ENCODE assay signal across 9 cellular contexts in genomic region chr3:169196789-169197188, GRCh38.
"Had no signal": no experiment of that assay in that cellular context is flagged by ENCODE, and none has a peak within 500 bp of the region (broad histone marks: within the 10 kb centered on the region; RNA-seq: fewer than 3 reads in every experiment).

No MANE protein-coding gene starts in this region.

- H3K9ac ChIP-seq: KMS-11 had no signal

- H3K4me2 ChIP-seq: KMS-11 had no signal

- H3K27ac ChIP-seq: HL-60, KMS-11 had no signal

- FAIRE-seq: HepG2, HTR-8/SVneo had no signal

- ATAC-seq: HepG2 had no signal

- DNase-seq: IMR-90, Karpas-422, Kasumi-1, KBM-7, KG1 had no signal
